In genomic region chr6:17584241-17584803, GRCh38 we compare ENCODE assay signal across 1 cellular context.
TF ChIP-seq lines count a peak whose summit lies in the region.

No MANE protein-coding gene starts in this region.

TF ChIP-seq in HEK293, 187 proteins besides CTCF, POLR2A, EP300 and RAD21 (continued from another document):
- TF ChIP-seq ZNF16 (tag by site-specific recombination; IDR thresholded peaks at IDR 0.05; ENCODE audit: low read depth) = no peak
- TF ChIP-seq ZNF449 (tag by site-specific recombination; IDR thresholded peaks at IDR 0.05) = peak; percentile 39; the same call in 1 of the 2 replicates
- 0 out of 2 replicates have a peak, but pooled peaks have one; percentile 56 for TF ChIP-seq ZSCAN30 (tag by site-specific recombination; IDR thresholded peaks at IDR 0.05)
- TF ChIP-seq KLF1 (tag by site-specific recombination; IDR thresholded peaks at IDR 0.05) = no peak
- no peak for TF ChIP-seq ZNF350 (tag by site-specific recombination; IDR thresholded peaks at IDR 0.05)
- no peak for TF ChIP-seq ZNF501 (tag by site-specific recombination; IDR thresholded peaks at IDR 0.05)
- TF ChIP-seq ZNF354C (tag by site-specific recombination; IDR thresholded peaks at IDR 0.05; ENCODE audit: borderline replicate concordance, low read depth) = no peak
- no peak for TF ChIP-seq ZBTB1 (tag by site-specific recombination; IDR thresholded peaks at IDR 0.05)
- no peak for TF ChIP-seq YY1 (tag by site-specific recombination; IDR thresholded peaks at IDR 0.05)
- no peak for TF ChIP-seq ZNF121 (tag by site-specific recombination; IDR thresholded peaks at IDR 0.05)
- TF ChIP-seq ZNF394 (tag by site-specific recombination; IDR thresholded peaks at IDR 0.05; ENCODE audit: borderline replicate concordance) = 0 out of 2 replicates have a peak, but pooled peaks have one; percentile 13
